In genomic region chr2:163735692-163736432, GRCh38 we compare ENCODE assay signal across 1 cellular context.
TF ChIP-seq lines count a peak whose summit lies in the region.

TSS of gene FIGN (minus strand) at chr2:163736008. CDS start at chr2:163734927, 1,081 bp downstream.

TF ChIP-seq in HepG2, 621 proteins besides CTCF, POLR2A, EP300 and RAD21 (continued from another document and continues in another):
- TF ChIP-seq HNF1B (CRISPR knock-in tag; IDR thresholded peaks at IDR 0.05): peak; percentile 49; the same call in 1 of the 2 replicates
- TF ChIP-seq PHB2 (IDR thresholded peaks at IDR 0.05; ENCODE audit: partially characterized antibody): no peak
- peak; percentile 50; the same call in 1 of the 2 replicates for TF ChIP-seq KDM2A (CRISPR knock-in tag; IDR thresholded peaks at IDR 0.05; ENCODE audit: borderline replicate concordance, low read depth)
- 0 out of 2 replicates have a peak, but pooled peaks have one; percentile 26 for TF ChIP-seq ZNF33A (CRISPR knock-in tag; IDR thresholded peaks at IDR 0.05; ENCODE audit: borderline replicate concordance)
- peak; percentile 80; the same call in 1 of the 2 replicates for TF ChIP-seq ZMYM4 (CRISPR knock-in tag; IDR thresholded peaks at IDR 0.05)
- TF ChIP-seq, protein P1, sequence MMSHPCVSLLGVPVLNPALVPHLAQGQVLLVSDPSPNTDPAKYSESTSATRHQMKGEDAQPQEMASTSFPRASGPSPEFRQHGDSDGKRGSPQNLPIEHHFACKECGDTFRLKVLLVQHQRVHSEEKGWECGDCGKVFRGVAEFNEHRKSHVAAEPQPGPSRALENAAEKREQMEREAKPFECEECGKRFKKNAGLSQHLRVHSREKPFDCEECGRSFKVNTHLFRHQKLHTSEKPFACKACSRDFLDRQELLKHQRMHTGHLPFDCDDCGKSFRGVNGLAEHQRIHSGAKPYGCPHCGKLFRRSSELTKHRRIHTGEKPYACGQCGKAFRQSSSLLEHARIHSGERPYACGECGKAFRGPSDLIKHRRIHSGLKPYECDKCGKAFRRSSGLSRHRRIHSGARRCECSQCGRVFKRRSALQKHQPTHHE (CRISPR knock-in tag; IDR thresholded peaks at IDR 0.05; ENCODE audit: borderline replicate concordance): 0 out of 2 replicates have a peak, but pooled peaks have one; percentile 20
- no peak for TF ChIP-seq MED13 (CRISPR knock-in tag; IDR thresholded peaks at IDR 0.05)
- 0 out of 2 replicates have a peak, but pooled peaks have one; percentile 28 for TF ChIP-seq TMF1 (CRISPR knock-in tag; IDR thresholded peaks at IDR 0.05; ENCODE audit: low read depth)
- peak; percentile 72; the same call in 1 of the 2 replicates for TF ChIP-seq ETV6 (CRISPR knock-in tag; conservative IDR thresholded peaks at IDR 0.05)
- TF ChIP-seq TEAD3 (CRISPR knock-in tag; optimal IDR thresholded peaks at IDR 0.05; ENCODE audit: borderline replicate concordance): peak; percentile 91
- TF ChIP-seq THRA (CRISPR knock-in tag; IDR thresholded peaks at IDR 0.05; ENCODE audit: borderline replicate concordance): peak; percentile 67; the same call in 1 of the 2 replicates
- TF ChIP-seq HNRNPH1 (optimal IDR thresholded peaks at IDR 0.05; ENCODE audit: low read depth, low read length): no peak
- TF ChIP-seq, protein P2, sequence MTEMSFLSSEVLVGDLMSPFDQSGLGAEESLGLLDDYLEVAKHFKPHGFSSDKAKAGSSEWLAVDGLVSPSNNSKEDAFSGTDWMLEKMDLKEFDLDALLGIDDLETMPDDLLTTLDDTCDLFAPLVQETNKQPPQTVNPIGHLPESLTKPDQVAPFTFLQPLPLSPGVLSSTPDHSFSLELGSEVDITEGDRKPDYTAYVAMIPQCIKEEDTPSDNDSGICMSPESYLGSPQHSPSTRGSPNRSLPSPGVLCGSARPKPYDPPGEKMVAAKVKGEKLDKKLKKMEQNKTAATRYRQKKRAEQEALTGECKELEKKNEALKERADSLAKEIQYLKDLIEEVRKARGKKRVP (CRISPR knock-in tag; IDR thresholded peaks at IDR 0.05): peak in 1 of 2 experiments; percentile 39; a peak in 1 of 4 replicates
- peak; percentile 64 for TF ChIP-seq GATAD1 (CRISPR knock-in tag; IDR thresholded peaks at IDR 0.05)
- TF ChIP-seq JUN (CRISPR knock-in tag; IDR thresholded peaks at IDR 0.05): 0 out of 2 replicates have a peak, but pooled peaks have one; percentile 17
- TF ChIP-seq ZNF761 (CRISPR knock-in tag; conservative IDR thresholded peaks at IDR 0.05): 0 out of 2 replicates have a peak, but pooled peaks have one; percentile 26
- TF ChIP-seq ZC3H13 (CRISPR knock-in tag; IDR thresholded peaks at IDR 0.05): peak; percentile 71; the same call in 1 of the 2 replicates
- TF ChIP-seq ZNF331 (CRISPR knock-in tag; IDR thresholded peaks at IDR 0.05): peak; percentile 20; the same call in 1 of the 2 replicates
- TF ChIP-seq PAXIP1 (CRISPR knock-in tag; conservative IDR thresholded peaks at IDR 0.05): peak; percentile 42
- TF ChIP-seq TBX2 (CRISPR knock-in tag; IDR thresholded peaks at IDR 0.05; ENCODE audit: borderline replicate concordance): peak; percentile 69; the same call in 1 of the 2 replicates
- TF ChIP-seq ZNF614 (CRISPR knock-in tag; IDR thresholded peaks at IDR 0.05; ENCODE audit: borderline replicate concordance): peak; percentile 46
- TF ChIP-seq, protein P3, sequence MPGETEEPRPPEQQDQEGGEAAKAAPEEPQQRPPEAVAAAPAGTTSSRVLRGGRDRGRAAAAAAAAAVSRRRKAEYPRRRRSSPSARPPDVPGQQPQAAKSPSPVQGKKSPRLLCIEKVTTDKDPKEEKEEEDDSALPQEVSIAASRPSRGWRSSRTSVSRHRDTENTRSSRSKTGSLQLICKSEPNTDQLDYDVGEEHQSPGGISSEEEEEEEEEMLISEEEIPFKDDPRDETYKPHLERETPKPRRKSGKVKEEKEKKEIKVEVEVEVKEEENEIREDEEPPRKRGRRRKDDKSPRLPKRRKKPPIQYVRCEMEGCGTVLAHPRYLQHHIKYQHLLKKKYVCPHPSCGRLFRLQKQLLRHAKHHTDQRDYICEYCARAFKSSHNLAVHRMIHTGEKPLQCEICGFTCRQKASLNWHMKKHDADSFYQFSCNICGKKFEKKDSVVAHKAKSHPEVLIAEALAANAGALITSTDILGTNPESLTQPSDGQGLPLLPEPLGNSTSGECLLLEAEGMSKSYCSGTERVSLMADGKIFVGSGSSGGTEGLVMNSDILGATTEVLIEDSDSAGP (CRISPR knock-in tag; IDR thresholded peaks at IDR 0.05; ENCODE audit: borderline replicate concordance): 0 out of 2 replicates have a peak, but pooled peaks have one; percentile 10
- peak; percentile 86 for TF ChIP-seq ZNF781 (CRISPR knock-in tag; IDR thresholded peaks at IDR 0.05; ENCODE audit: borderline replicate concordance, not compliant biosample characterization)
- peak; percentile 80 for TF ChIP-seq ZNF724P (CRISPR knock-in tag; IDR thresholded peaks at IDR 0.05; ENCODE audit: borderline replicate concordance)
- no peak for TF ChIP-seq ZNF720 (CRISPR knock-in tag; IDR thresholded peaks at IDR 0.05)
- peak; percentile 61 for TF ChIP-seq PCBP1 (IDR thresholded peaks at IDR 0.05; ENCODE audit: borderline replicate concordance, low read depth, low read length)
- no peak for TF ChIP-seq ZNF660 (CRISPR knock-in tag; IDR thresholded peaks at IDR 0.05; ENCODE audit: borderline replicate concordance, low read depth)
- TF ChIP-seq MZF1 (CRISPR knock-in tag; IDR thresholded peaks at IDR 0.05; ENCODE audit: borderline replicate concordance): no peak
- peak; percentile 27 for TF ChIP-seq SRSF1 (optimal IDR thresholded peaks at IDR 0.05; ENCODE audit: low read depth, low read length)
- TF ChIP-seq KLF16 (CRISPR knock-in tag; IDR thresholded peaks at IDR 0.05): 0 out of 4 replicates have a peak, but pooled peaks of 1 of the 2 experiments have one; percentile 66
- TF ChIP-seq GATAD2A (CRISPR knock-in tag; IDR thresholded peaks at IDR 0.05): 0 out of 2 replicates have a peak, but pooled peaks have one; percentile 37
- peak; percentile 94 for TF ChIP-seq POLR2AphosphoS5 (IDR thresholded peaks at IDR 0.05; ENCODE audit: low read depth, low read length)
- peak; percentile 97 for TF ChIP-seq TGIF2 (CRISPR knock-in tag; IDR thresholded peaks at IDR 0.05)
- TF ChIP-seq NR2F2 (IDR thresholded peaks at IDR 0.05; ENCODE audit: borderline replicate concordance, low read depth): peak; percentile 40; the same call in 1 of the 2 replicates
- no peak for TF ChIP-seq TCF12 (IDR thresholded peaks at IDR 0.05)
- 0 out of 2 replicates have a peak, but pooled peaks have one; percentile 47 for TF ChIP-seq TCF12 (CRISPR knock-in tag; IDR thresholded peaks at IDR 0.05)
- TF ChIP-seq ZBTB3 (CRISPR knock-in tag; IDR thresholded peaks at IDR 0.05; ENCODE audit: borderline replicate concordance, low read depth): 0 out of 2 replicates have a peak, but pooled peaks have one; percentile 11
- no peak for TF ChIP-seq ZNF281 (CRISPR knock-in tag; IDR thresholded peaks at IDR 0.05; ENCODE audit: borderline replicate concordance)
- no peak; the same call in 1 of the 2 replicates for TF ChIP-seq CENPT (CRISPR knock-in tag; IDR thresholded peaks at IDR 0.05; ENCODE audit: low read depth)
- TF ChIP-seq ZNF768 (CRISPR knock-in tag; IDR thresholded peaks at IDR 0.05): no peak
- peak; percentile 24 for TF ChIP-seq HNF4G (IDR thresholded peaks at IDR 0.05; ENCODE audit: borderline replicate concordance, low read depth, low read length)
- TF ChIP-seq HNF4G (CRISPR knock-in tag; IDR thresholded peaks at IDR 0.05; ENCODE audit: borderline replicate concordance, low read depth): no peak
- no peak for TF ChIP-seq PBX3 (CRISPR knock-in tag; IDR thresholded peaks at IDR 0.05; ENCODE audit: borderline replicate concordance)
- TF ChIP-seq ZNF816 (CRISPR knock-in tag; IDR thresholded peaks at IDR 0.05; ENCODE audit: borderline replicate concordance): 0 out of 2 replicates have a peak, but pooled peaks have one; percentile 52
- TF ChIP-seq ZMAT3 (CRISPR knock-in tag; conservative IDR thresholded peaks at IDR 0.05): peak; percentile 72; the same call in 1 of the 2 replicates
- TF ChIP-seq ZNF124 (CRISPR knock-in tag; IDR thresholded peaks at IDR 0.05): 0 out of 2 replicates have a peak, but pooled peaks have one; percentile 64
- no peak; the same call in 1 of the 2 replicates for TF ChIP-seq ZNF547 (CRISPR knock-in tag; IDR thresholded peaks at IDR 0.05)
- TF ChIP-seq KMT2A (CRISPR knock-in tag; IDR thresholded peaks at IDR 0.05): peak; percentile 65
